ENCODE assay signal across 9 cellular contexts in the genomic region with DNA sequence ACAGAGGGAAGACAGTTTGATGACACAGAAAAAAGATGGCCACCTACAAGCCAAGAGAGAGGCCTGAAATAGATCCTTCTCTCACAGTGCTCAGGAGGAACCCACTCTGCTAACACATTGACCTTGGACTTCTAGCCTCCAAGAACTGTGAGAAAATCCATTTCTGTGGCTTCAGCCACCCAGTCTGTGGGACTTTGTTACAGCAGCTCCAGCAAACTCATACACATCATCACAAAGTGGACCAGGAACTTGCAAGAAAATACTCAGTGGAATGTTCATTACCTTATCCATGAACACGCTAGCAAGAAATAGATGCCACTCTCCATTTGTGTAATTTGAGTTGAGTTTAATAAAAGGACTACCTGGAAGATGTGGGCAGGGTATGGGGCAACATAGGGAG. TPM values are rescaled to one million over a fixed set of nuclear protein-coding genes. Genes with fewer than 3 reads are reported as not detected.
"Had no signal": no experiment of that assay in that cellular context is flagged by ENCODE, and none has a peak within 500 bp of the region (broad histone marks: within the 10 kb centered on the region; RNA-seq: fewer than 3 reads in every experiment).

No MANE protein-coding gene starts in this region.

- H3K4me3 Mint-ChIP-seq: GM23338, H9 had no signal

- H3K27ac ChIP-seq: HL-60 had no signal

- DNase-seq: H9, HCEC 1CT, IMR-90, KBM-7 had no signal

- H2AFZ ChIP-seq: GM23338 had no signal

- H3K27ac Mint-ChIP-seq: GM23338 had no signal

- FAIRE-seq: H1, H54 had no signal

- H3K4me3 ChIP-seq: GM23338 had no signal

- H3K4me2 ChIP-seq: GM23338 had no signal

- H3K9me3 Mint-ChIP-seq: GM23338, H9 had no signal

RNA-seq across cellular contexts. Expression of a gene that starts 38.1 kb away (rescaled TPM):
- total RNA-seq: H9, HT1080, IMR-90 had no signal
- polyA plus RNA-seq: IMR-90 had no signal
